ENCODE assay signal across 25 cellular contexts in the genomic region with DNA sequence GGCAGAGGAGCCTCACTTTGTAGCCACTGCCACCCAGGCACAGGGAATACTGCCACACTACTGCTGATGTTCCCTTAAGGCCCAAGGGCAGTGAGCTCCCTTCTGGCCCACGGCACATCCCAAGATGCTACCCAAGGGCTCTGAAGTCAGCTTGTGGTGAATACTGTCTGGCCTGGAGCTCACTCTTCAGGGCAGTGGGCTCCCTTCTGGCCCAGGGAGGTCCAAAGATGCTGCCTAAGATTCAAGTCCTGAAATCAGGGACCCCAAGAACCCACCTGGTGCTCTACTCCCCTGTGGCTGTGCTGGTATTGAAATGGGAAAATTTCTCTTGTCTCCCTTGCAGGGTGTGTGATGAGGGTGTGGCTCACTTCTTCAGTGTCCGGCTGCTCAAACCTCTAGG.
"Had no signal": no experiment of that assay in that cellular context is flagged by ENCODE, and none has a peak within 500 bp of the region (broad histone marks: within the 10 kb centered on the region; RNA-seq: fewer than 3 reads in every experiment).

No MANE protein-coding gene starts in this region.

- H3K9ac ChIP-seq: neural progenitor cell, parathyroid adenoma had no signal

- H3K27ac ChIP-seq: neural progenitor cell, ovary, parathyroid adenoma, prostate gland, right lobe of liver, sigmoid colon, stomach, thoracic aorta, thyroid gland, tibial nerve, upper lobe of left lung, uterus had no signal

- H3K4me3 ChIP-seq: neural progenitor cell, ovary, prostate gland, right lobe of liver, sigmoid colon, stomach, thoracic aorta, thyroid gland, tibial nerve, upper lobe of left lung, uterus had no signal

- ATAC-seq: natural killer cell; right cardiac atrium; right lobe of liver; stimulated activated effector memory CD8-positive, alpha-beta T cell treated with anti-CD3 and anti-CD28 coated beads, Interleukin-12 subunit alpha, Interleukin-12 subunit beta, amount 100 ng/mL, for 72 hours; stimulated activated naive B cell treated with anti-CD40 and anti-IgM and Interleukin-4, amounts not matched to agents 10 μg/mL and 1 μg/mL and 100 μg/mL, for 72 hours had no signal

- FAIRE-seq: small intestine had no signal

- H3K27me3 ChIP-seq: neural progenitor cell, ovary, right lobe of liver, sigmoid colon, stomach, thyroid gland, tibial nerve, upper lobe of left lung, uterus had no signal

- H3K9me3 ChIP-seq: ovary, prostate gland, right lobe of liver, sigmoid colon, thoracic aorta, thyroid gland, tibial nerve, uterus had no signal

- DNase-seq: naive B cell; natural killer cell; occipital lobe; ovary; sigmoid colon; small intestine; stimulated activated CD4-positive, alpha-beta T cell treated with anti-CD3 and anti-CD28 coated beads, Interleukin-12 subunit alpha, Interleukin-12 subunit beta, amount 100 ng/mL, for 4 hours; stimulated activated CD4-positive, alpha-beta T cell treated with anti-CD3 and anti-CD28 coated beads, Interleukin-2, amount 100 ng/mL, for 24 hours; stimulated activated CD4-positive, alpha-beta T cell treated with anti-CD3 and anti-CD28 coated beads, Interleukin-2, amount 100 ng/mL, for 48 hours; stimulated activated CD4-positive, alpha-beta T cell treated with anti-CD3 and anti-CD28 coated beads, Interleukin-4, amount 100 ng/mL, for 24 hours; stimulated activated naive B cell treated with anti-CD40 and anti-IgM and Interleukin-4, amounts not matched to agents 10 μg/mL and 1 μg/mL and 100 μg/mL, for 72 hours; stimulated activated naive CD4-positive, alpha-beta T cell treated with Interleukin-2 at 50 U/mL for 16 hours; stomach; thyroid gland; trophoblast cell; upper lobe of left lung; uterus had no signal

- H3K4me1 ChIP-seq: neural progenitor cell, parathyroid adenoma, prostate gland, right lobe of liver, sigmoid colon, stomach, thyroid gland, tibial nerve, upper lobe of left lung, uterus had no signal

- H3K36me3 ChIP-seq: neural progenitor cell, ovary, prostate gland, right lobe of liver, sigmoid colon, stomach, thoracic aorta, thyroid gland, tibial nerve, upper lobe of left lung, uterus had no signal
